ENCODE assay signal across 13 cellular contexts in genomic region chr6:128570439-128571063, GRCh38. TPM values are rescaled to one million over a fixed set of nuclear protein-coding genes. Genes with fewer than 3 reads are reported as not detected.
DNase-seq lines count a peak whose midpoint lies in the region; ATAC-seq, FAIRE-seq and TF ChIP-seq lines count a peak whose summit lies in the region.
"Had no signal": no experiment of that assay in that cellular context is flagged by ENCODE, and none has a peak within 500 bp of the region (broad histone marks: within the 10 kb centered on the region; RNA-seq: fewer than 3 reads in every experiment).

No MANE protein-coding gene starts in this region.

- H4K20me1 ChIP-seq in keratinocyte (ENCODE audit: control insufficient read depth, extremely low read depth, insufficient read depth, low read length): no peaks in the 10 kb centered on the region

- H3K27me3 Mint-ChIP-seq in activated T-helper 2 cell treated with anti-CD3 and anti-CD28 coated beads, Interferon-gamma antibody, Interleukin-2, Interleukin-4, amounts not matched to agents 10 μg/mL and 5 μg/mL and 100 μg/mL, durations not matched to agents 14 hours and 24 hours and 36 hours (ENCODE audit: low read depth): peaks cover 4% of the 10 kb centered on the region

- H3K36me3 Mint-ChIP-seq in activated T-helper 2 cell treated with anti-CD3 and anti-CD28 coated beads, Interferon-gamma antibody, Interleukin-2, Interleukin-4, amounts not matched to agents 10 μg/mL and 5 μg/mL and 100 μg/mL, durations not matched to agents 14 hours and 24 hours and 36 hours (ENCODE audit: low read depth): no peaks in the 10 kb centered on the region

- no peaks in the 10 kb centered on the region for H3K36me3 ChIP-seq in keratinocyte (ENCODE audit: control insufficient read depth in 2 of 2, extremely low read depth in 1 of 2, insufficient read depth in 2 of 2, low read length in 2 of 2)
- no peaks in the 10 kb centered on the region for H3K36me3 ChIP-seq in spleen
- H3K36me3 ChIP-seq: esophagus muscularis mucosa, MG63 had no signal

- H3K4me2 ChIP-seq in keratinocyte (ENCODE audit: control insufficient read depth, extremely low read depth, insufficient read depth, low read depth, low read length): peak overlapping the region; percentile 83

- no peaks in the 10 kb centered on the region for H3K9me3 Mint-ChIP-seq in activated T-helper 2 cell treated with anti-CD3 and anti-CD28 coated beads, Interferon-gamma antibody, Interleukin-2, Interleukin-4, amounts not matched to agents 10 μg/mL and 5 μg/mL and 100 μg/mL, durations not matched to agents 14 hours and 24 hours and 36 hours

- no peaks in the 10 kb centered on the region for H3K9me1 ChIP-seq in keratinocyte (ENCODE audit: control insufficient read depth, extremely low read depth, insufficient read depth, low read length)

- H3K9ac ChIP-seq in keratinocyte (ENCODE audit: control insufficient read depth, extremely low read depth, insufficient read depth, low read length): peak overlapping the region; percentile 36

- no peaks in the 10 kb centered on the region for H3K9me3 ChIP-seq in right cardiac atrium (ENCODE audit: control insufficient read depth, low read length)
- H3K9me3 ChIP-seq in keratinocyte (ENCODE audit: control insufficient read depth, low read depth, low read length): no peaks in the 10 kb centered on the region
- H3K9me3 ChIP-seq in spleen: no peaks in the 10 kb centered on the region
- H3K9me3 ChIP-seq: esophagus muscularis mucosa, MG63, psoas muscle had no signal

- TF ChIP-seq CTCF in VCaP (conservative IDR thresholded peaks at IDR 0.05): no peak
- no peak for TF ChIP-seq CTCF in keratinocyte (optimal IDR thresholded peaks at IDR 0.05 in 1 of 3, IDR thresholded peaks at IDR 0.05 in 1 of 3, conservative IDR thresholded peaks at IDR 0.05 in 1 of 3; ENCODE audit: extremely low read depth in 1 of 3, insufficient read depth in 2 of 3, low read length in 3 of 3)
- no peak for TF ChIP-seq CTCF in spleen (IDR thresholded peaks at IDR 0.05 in 8 of 11, conservative IDR thresholded peaks at IDR 0.05 in 3 of 11)

- no peaks in the 10 kb centered on the region for H3K4me1 ChIP-seq in right cardiac atrium (ENCODE audit: control insufficient read depth, insufficient read depth, low read length)
- peaks cover 40% of the 10 kb centered on the region for H3K4me1 ChIP-seq in keratinocyte (ENCODE audit: control insufficient read depth, extremely low read depth, insufficient read depth, low read length)
- H3K4me1 ChIP-seq in spleen: no peaks in the 10 kb centered on the region
- H3K4me1 ChIP-seq: psoas muscle had no signal

- FAIRE-seq in keratinocyte (lab: Jason Lieb, UNC): peak; percentile 76

- H3K27ac Mint-ChIP-seq in activated T-helper 2 cell treated with anti-CD3 and anti-CD28 coated beads, Interferon-gamma antibody, Interleukin-2, Interleukin-4, amounts not matched to agents 10 μg/mL and 5 μg/mL and 100 μg/mL, durations not matched to agents 14 hours and 24 hours and 36 hours: no peak overlapping the region

- H3K4me3 ChIP-seq in right cardiac atrium (ENCODE audit: low read length) (no peak overlapping the region), keratinocyte (ENCODE audit: control insufficient read depth in 2 of 3, extremely low read depth in 1 of 3, insufficient read depth in 2 of 3, low read depth in 1 of 3, low read length in 3 of 3) (peak overlapping the region in 2 of 3 experiments; percentile 8 to 19), spleen (no peak overlapping the region)
- H3K4me3 ChIP-seq: esophagus muscularis mucosa, MG63, psoas muscle had no signal

- 54% methylated on average over 5 of the region's 5 CpGs for WGBS in right cardiac atrium
- WGBS in spleen, 5 donors: 73 to 88% (median 78%) methylated on average over 5 of the region's 5 CpGs

- dilution Hi-C loops in keratinocyte (cut with MboI; ENCODE audit: extremely low pct_ligation_motif_present, low sequenced_read_pairs): no loop called here

- no peak overlapping the region for H3K4me3 Mint-ChIP-seq in activated T-helper 2 cell treated with anti-CD3 and anti-CD28 coated beads, Interferon-gamma antibody, Interleukin-2, Interleukin-4, amounts not matched to agents 10 μg/mL and 5 μg/mL and 100 μg/mL, durations not matched to agents 14 hours and 24 hours and 36 hours (ENCODE audit: low read depth)

- intact Hi-C loops in left ventricle myocardium superior (cut with micrococcal nuclease): no loop called here
- intact Hi-C loops in right cardiac atrium (cut with DNase I): no loop called here
- intact Hi-C loops in spleen (cut with DNase I; ENCODE audit: low total_unique reads): no loop called here
- intact Hi-C loops in activated T-helper 2 cell treated with anti-CD3 and anti-CD28 coated beads, Interferon-gamma antibody, Interleukin-2, Interleukin-4, amounts not matched to agents 10 μg/mL and 5 μg/mL and 100 μg/mL, durations not matched to agents 14 hours and 24 hours and 36 hours (cut with micrococcal nuclease): no loop called here

- H2AFZ ChIP-seq in keratinocyte (ENCODE audit: control insufficient read depth, low read length): peak overlapping the region; percentile 62

- H3K27me3 ChIP-seq in right cardiac atrium (ENCODE audit: control insufficient read depth, insufficient read depth) (no peaks in the 10 kb centered on the region), keratinocyte (ENCODE audit: control insufficient read depth, extremely low read depth, insufficient read depth, low read length) (no peaks in the 10 kb centered on the region), spleen (replicated peaks in 1 of 7) (no peaks in the 10 kb centered on the region)
- H3K27me3 ChIP-seq: esophagus muscularis mucosa, MG63 had no signal

- H3K4me1 Mint-ChIP-seq in activated T-helper 2 cell treated with anti-CD3 and anti-CD28 coated beads, Interferon-gamma antibody, Interleukin-2, Interleukin-4, amounts not matched to agents 10 μg/mL and 5 μg/mL and 100 μg/mL, durations not matched to agents 14 hours and 24 hours and 36 hours (ENCODE audit: low read depth): no peaks in the 10 kb centered on the region

- ATAC-seq in left ventricle myocardium superior: peak; percentile 33
- ATAC-seq in right cardiac atrium: no peak
- ATAC-seq: left lobe of liver, psoas muscle had no signal

- H3K27ac ChIP-seq in right cardiac atrium (ENCODE audit: low read length) (no peak overlapping the region), VCaP (peak overlapping the region; percentile 73), keratinocyte (ENCODE audit: control insufficient read depth, insufficient read depth, low read length) (peak overlapping the region; percentile 66), spleen (no peak overlapping the region)
- H3K27ac ChIP-seq: esophagus muscularis mucosa, psoas muscle had no signal

- no peaks in the 10 kb centered on the region for H3K79me2 ChIP-seq in keratinocyte (ENCODE audit: control insufficient read depth, insufficient read depth, low read length)

- no peak for TF ChIP-seq POLR2A in spleen (IDR thresholded peaks at IDR 0.05)

- DNase-seq in left ventricle myocardium superior (no peak), right cardiac atrium (no peak), keratinocyte (ENCODE audit: low read depth, low spot score) (no peak), RKO (ENCODE audit: low spot score) (no peak), NOMO-1 treated with dmso at 0.1 percent for 144 hours (lab: John Stamatoyannopoulos, UW; ENCODE audit: unreplicated experiment) (no peak), spleen (no peak)
- no peak for DNase-seq in activated T-helper 2 cell treated with anti-CD3 and anti-CD28 coated beads, Interferon-gamma antibody, Interleukin-2, Interleukin-4, amounts not matched to agents 10 μg/mL and 5 μg/mL and 100 μg/mL, durations not matched to agents 14 hours and 24 hours and 36 hours (ENCODE audit: low spot score)
- DNase-seq: psoas muscle had no signal

RNA-seq across cellular contexts. Expression of gene PTPRK, which starts 50.2 kb away (rescaled TPM):
- total RNA-seq in left ventricle myocardium superior (43.0 TPM), right cardiac atrium (10 to 100 TPM; 36.5 to 45.7 (median 44.0) TPM), spleen (10 to 100 TPM; 22.1 to 67.8 (median 41.4) TPM)
- polyA plus RNA-seq in right cardiac atrium (9.6 TPM), keratinocyte (42.6 to 52.7 TPM (median 50.4 TPM) in 3 replicates), spleen (1 to 10 TPM; 3.3 to 4.4 (median 4.0) TPM)
- polyA plus RNA-seq in keratinocyte (2011; ENCODE audit: low read depth): 24.3 TPM
- polyA plus RNA-seq in keratinocyte (2011; cell fraction: cytosol; rRNA removed): 18.0 and 29.0 TPM in 2 replicates
- polyA plus RNA-seq in keratinocyte (2011; cell fraction: nucleus; rRNA removed): 106 and 107 TPM in 2 replicates
- polyA plus RNA-seq in keratinocyte (2012; ENCODE audit: low replicate concordance): 25.9 and 73.3 TPM in 2 replicates
- polyA minus RNA-seq in keratinocyte: 120 to 188 TPM (median 180 TPM) in 3 replicates
- 51.2 TPM for polyA minus RNA-seq in keratinocyte (2011; cell fraction: cytosol; rRNA and poly(A)+ RNA removed)
- polyA minus RNA-seq in keratinocyte (2011; cell fraction: nucleus; rRNA and poly(A)+ RNA removed): 393 and 711 TPM in 2 replicates
- 4.2 and 6.1 TPM in 2 replicates for total RNA-seq in activated T-helper 2 cell treated with anti-CD3 and anti-CD28 coated beads, Interferon-gamma antibody, Interleukin-2, Interleukin-4, amounts not matched to agents 10 μg/mL and 5 μg/mL and 100 μg/mL, durations not matched to agents 14 hours and 24 hours and 36 hours
- total RNA-seq: G401 had no signal

Comparison
In these comparisons a context has a peak if more than half of its experiments do, and no peak if none do; other contexts are left out.
1. H3K27ac ChIP-seq: peak in VCaP (single experiment) and keratinocyte (single experiment); none in right cardiac atrium (single experiment) and spleen (0 of 8).
2. H3K4me3 ChIP-seq: peak in keratinocyte (2 of 3); none in right cardiac atrium (single experiment) and spleen (0 of 8).